8 cellular contexts compared by ENCODE assay signal in genomic region chr11:17351171-17351509, GRCh38. TPM values are rescaled to one million over a fixed set of nuclear protein-coding genes. Genes with fewer than 3 reads are reported as not detected.
DNase-seq lines count a peak whose midpoint lies in the region; ATAC-seq and TF ChIP-seq lines count a peak whose summit lies in the region.

No MANE protein-coding gene starts in this region.

- no TSS peak for BruUV-seq in A673 (replicated peaks; lab: Mats Ljungman, UMichigan)

- POLR2A ChIA-PET in A673 (lab: Charles Lee; ENCODE audit: low non-redundant PET): no interaction called here

- CTCF ChIA-PET in A673 (lab: Charles Lee): no interaction called here

- H3K9me3 Mint-ChIP-seq in HFFc6: no peaks in the 10 kb centered on the region

- H3K36me3 Mint-ChIP-seq in HFFc6 (ENCODE audit: low read depth): no peaks in the 10 kb centered on the region; the same call in 1 of the 2 replicates

- peaks cover 4% of the 10 kb centered on the region for H3K4me1 ChIP-seq in A673 (ENCODE audit: insufficient read depth, low read length, poor library complexity, severe bottlenecking)
- H3K4me1 ChIP-seq in breast epithelium: no peaks in the 10 kb centered on the region
- H3K4me1 ChIP-seq in muscle layer of duodenum (ENCODE audit: control insufficient read depth in 1 of 2, insufficient read depth in 2 of 2, low read length in 2 of 2): peaks cover 4 to 17% of the 10 kb centered on the region in 2 donors

- H3K4me3 Mint-ChIP-seq in HFFc6: peak overlapping the region; percentile 95

- H3K27me3 ChIP-seq in A673 (replicated peaks; ENCODE audit: insufficient read depth, low read depth, low read length, poor library complexity): no peaks in the 10 kb centered on the region
- no peaks in the 10 kb centered on the region for H3K27me3 ChIP-seq in breast epithelium
- no peaks in the 10 kb centered on the region for H3K27me3 ChIP-seq in muscle layer of duodenum (ENCODE audit: low read depth, low read length)

- H3K4me1 Mint-ChIP-seq in HFFc6 (ENCODE audit: low read depth): peaks cover 32% of the 10 kb centered on the region

- H3K4me3 ChIP-seq in A673 (ENCODE audit: low read depth, low read length, poor library complexity, severe bottlenecking) (peak overlapping the region; percentile 56), breast epithelium (peak overlapping the region; percentile 54 to 88 (median 64)), muscle layer of duodenum (ENCODE audit: low read depth in 1 of 2, low read length in 2 of 2) (peak overlapping the region; percentile 49 to 69)

- no peak for ATAC-seq in HG03280 (IDR thresholded peaks at IDR 0.05; ENCODE audit: unreplicated experiment)

- peak; percentile 39; the same call in 1 of the 2 replicates for TF ChIP-seq CTCF in A673 (conservative IDR thresholded peaks at IDR 0.05; ENCODE audit: low read depth, low read length)
- TF ChIP-seq CTCF in HFFc6 (IDR thresholded peaks at IDR 0.05): peak; percentile 55
- peak in 1 of 3 donors; percentile 7 for TF ChIP-seq CTCF in breast epithelium (IDR thresholded peaks at IDR 0.05)

- peak overlapping the region; percentile 91 for H3K27ac Mint-ChIP-seq in HFFc6

- intact Hi-C loops in A673 (cut with micrococcal nuclease; ENCODE audit: unreplicated experiment) (loop anchor here (5.0 kb wide), 1 partner anchor 274 kb away; the partner anchor contains the start of gene RPS13), breast epithelium (cut with DNase I; ENCODE audit: low total_unique reads) (no loop called here)

- H3K36me3 ChIP-seq in A673 (ENCODE audit: insufficient read depth, low read length, poor library complexity, severe bottlenecking) (no peaks in the 10 kb centered on the region), breast epithelium (no peaks in the 10 kb centered on the region), muscle layer of duodenum (ENCODE audit: control insufficient read depth in 1 of 2, insufficient read depth in 2 of 2, low read length in 2 of 2) (no peaks in the 10 kb centered on the region)

- DNase-seq in A673 (ENCODE audit: low spot score) (peak; percentile 25), HFFc6 (no peak), breast epithelium (ENCODE audit: low spot score in 2 of 2) (no peak), NCI-H1048 (lab: John Stamatoyannopoulos, UW) (no peak), NCI-H2196 (lab: John Stamatoyannopoulos, UW; ENCODE audit: unreplicated experiment) (no peak), NCI-H748 treated with DMSO at 0.1 percent for 48 hours (lab: John Stamatoyannopoulos, UW) (no peak)

- H3K27me3 Mint-ChIP-seq in HFFc6 (ENCODE audit: insufficient read depth): peaks cover 2% of the 10 kb centered on the region

- no peak overlapping the region for H3K27ac ChIP-seq in A673 (ENCODE audit: low read depth, low read length, poor library complexity, severe bottlenecking)
- peak overlapping the region in 1 of 2 donors; percentile 60 for H3K27ac ChIP-seq in breast epithelium
- H3K27ac ChIP-seq in muscle layer of duodenum (ENCODE audit: low read length): no peak overlapping the region

- no peak for TF ChIP-seq POLR2A in breast epithelium (IDR thresholded peaks at IDR 0.05)

- H3K9me3 ChIP-seq in A673 (ENCODE audit: low read depth, low read length, poor library complexity, severe bottlenecking) (no peaks in the 10 kb centered on the region), breast epithelium (no peaks in the 10 kb centered on the region), muscle layer of duodenum (ENCODE audit: control insufficient read depth in 1 of 2, low read length in 2 of 2) (no peaks in the 10 kb centered on the region)

RNA-seq across cellular contexts. Expression of gene NCR3LG1, which starts 0.5 kb away (rescaled TPM):
- 5.0 and 5.8 TPM in 2 replicates for total RNA-seq in A673 (2021)
- total RNA-seq in HFFc6 (2021; fragmentation: NEBNext Ultra II Directional; extraction: Animal tissue kit (Norgen Biotek cat#: 25700)): 1 to 10 TPM; 2.2 to 3.4 (median 2.5) TPM
- total RNA-seq in breast epithelium: 1 to 10 TPM; 2.9 to 5.0 (median 4.3) TPM

RNA-seq across cellular contexts. Expression of gene KCNJ11, which starts 37.3 kb away (rescaled TPM):
- total RNA-seq in A673 (2021) (0.34 and 0.59 TPM in 2 replicates), breast epithelium (1 to 10 TPM in 2 of 3 donors, under 1 TPM in 1; 0.80 to 5.0 (median 4.9) TPM)
- total RNA-seq in HFFc6 (2021; fragmentation: NEBNext Ultra II Directional; extraction: Animal tissue kit (Norgen Biotek cat#: 25700)): not detected
